In the genomic region with DNA sequence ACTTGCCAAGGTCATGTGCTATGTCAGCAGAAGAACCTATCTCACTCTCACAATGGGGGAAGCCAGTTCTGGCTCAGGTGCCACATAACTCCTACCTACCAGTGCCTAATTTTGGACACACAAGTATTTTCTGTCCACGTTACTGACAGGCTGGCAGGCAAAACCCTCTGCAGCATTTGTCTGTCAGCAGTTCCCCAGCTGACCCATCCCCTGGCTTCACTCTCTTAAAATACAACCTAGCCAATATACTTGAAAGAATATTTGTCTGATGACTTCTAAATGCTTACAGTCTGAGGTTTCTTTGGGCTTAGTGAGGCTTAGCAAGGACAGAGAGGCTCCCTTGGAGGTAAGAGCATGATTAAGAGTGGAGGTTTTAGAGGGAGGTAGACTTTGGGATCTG, we compare ENCODE assay signal across 31 cellular contexts. TPM values are rescaled to one million over a fixed set of nuclear protein-coding genes. Genes with fewer than 3 reads are reported as not detected.
A peak's percentile ranks its signal among the peaks of the same experiment; 100 is the strongest.
DNase-seq lines count a peak whose midpoint lies in the region; ATAC-seq, FAIRE-seq and TF ChIP-seq lines count a peak whose summit lies in the region.
"Had no signal": no experiment of that assay in that cellular context is flagged by ENCODE, and none has a peak within 500 bp of the region (broad histone marks: within the 10 kb centered on the region; RNA-seq: fewer than 3 reads in every experiment).

No MANE protein-coding gene starts in this region.

- intact Hi-C loops in heart right ventricle (cut with DNase I) (no loop called here), HepG2 (cut with micrococcal nuclease; ENCODE audit: unreplicated experiment) (no loop called here)

- no peak for TF ChIP-seq POLR2A in HepG2 (IDR thresholded peaks at IDR 0.05; ENCODE audit: insufficient read depth in 1 of 2, low read depth in 2 of 2, low read length in 2 of 2)

- H3K9me3 ChIP-seq in heart right ventricle = no peaks in the 10 kb centered on the region
- no peaks in the 10 kb centered on the region for H3K9me3 ChIP-seq in osteoblast (ENCODE audit: low read depth, low read length)
- H3K9me3 ChIP-seq in HepG2 (ENCODE audit: low read length) = no peaks in the 10 kb centered on the region
- H3K9me3 ChIP-seq: BLaER1 treated with 17β-estradiol and CSF1 and Interleukin-3, amounts not matched to agents 10 nM and 100 nM; esophagus muscularis mucosa; ovary; SJCRH30 had no signal

- no peak for TF ChIP-seq CTCF in heart right ventricle (IDR thresholded peaks at IDR 0.05)
- TF ChIP-seq CTCF in osteoblast (IDR thresholded peaks at IDR 0.05; ENCODE audit: extremely low read depth, low read depth, low read length) = no peak
- no peak for TF ChIP-seq CTCF in HepG2 (CRISPR knock-in tag; IDR thresholded peaks at IDR 0.05)

- H3K4me2 ChIP-seq in osteoblast (ENCODE audit: insufficient read depth, low read length) (no peak overlapping the region), HepG2 (ENCODE audit: low read depth, low read length) (no peak overlapping the region)
- H3K4me2 ChIP-seq: KMS-11 had no signal

- BruUV-seq in HepG2 (replicated peaks; lab: Mats Ljungman, UMichigan) = no TSS peak

- H3K27me3 ChIP-seq in heart right ventricle (no peaks in the 10 kb centered on the region), osteoblast (ENCODE audit: insufficient read depth, low read length) (no peaks in the 10 kb centered on the region), HepG2 (ENCODE audit: control insufficient read depth in 1 of 2, insufficient read depth in 2 of 2, low read length in 2 of 2) (no peaks in the 10 kb centered on the region)
- H3K27me3 ChIP-seq: BLaER1 treated with 17β-estradiol and CSF1 and Interleukin-3, amounts not matched to agents 10 nM and 100 nM; esophagus muscularis mucosa; ovary; SJCRH30 had no signal

- DNase-seq in CD1c-positive myeloid dendritic cell (ENCODE audit: extremely low spot score) = peak; percentile 44
- DNase-seq in RPMI8226 = peak; percentile 92
- peak in 1 of 2 donors; percentile 57 for DNase-seq in heart right ventricle
- DNase-seq in osteoblast (ENCODE audit: insufficient read length, low spot score, missing footprints) = peak; percentile 14
- DNase-seq in stimulated activated CD4-positive, alpha-beta T cell treated with anti-CD3 and anti-CD28 coated beads, Interleukin-2, amount 100 ng/mL, for 48 hours = no peak
- DNase-seq in HepG2 (ENCODE audit: low spot score) = no peak
- no peak for DNase-seq in frontal cortex (ENCODE audit: low spot score in 2 of 2)
- DNase-seq in HCEC 1CT = no peak
- DNase-seq: activated effector memory CD4-positive, alpha-beta T cell treated with anti-CD3 and anti-CD28 coated beads, Interleukin-2, amount 50 U/mL, for 16 hours; activated naive CD8-positive, alpha-beta T cell treated with anti-CD3 and anti-CD28 coated beads, Interleukin-2, amount 10 ng/mL, durations not matched to agents 7 days and 5 days; activated T-cell treated with anti-CD3 and anti-CD28 coated beads for 4 hours; central memory CD4-positive, alpha-beta T cell; dermis blood vessel endothelial cell; DMS79; foreskin melanocyte; GDM1; NCI-H1694 treated with DMSO at 0.1 percent for 48 hours; NCI-H2171; NCI-H510A treated with DMSO at 0.1 percent for 48 hours; nephron progenitor cell; NK-92 treated with Interleukin-12 subunit alpha and Interleukin-12 subunit beta, amount 100 ng/mL, for 24 hours; ovary; SJCRH30; stimulated activated CD4-positive, alpha-beta T cell treated with anti-CD3 and anti-CD28 coated beads, Interleukin-4, amount 100 ng/mL, for 4 hours had no signal

- FAIRE-seq in HepG2 (lab: Jason Lieb, UNC) (no peak), frontal cortex (lab: Jason Lieb, UNC) (no peak)
- FAIRE-seq: astrocyte, HTR-8/SVneo had no signal

- TF ChIP-seq EP300 in HepG2 (IDR thresholded peaks at IDR 0.05; ENCODE audit: low read depth in 2 of 2, low read length in 2 of 2) (no peak), HepG2 (CRISPR knock-in tag; IDR thresholded peaks at IDR 0.05; ENCODE audit: borderline replicate concordance) (no peak)

- H3K27ac ChIP-seq in heart right ventricle = peak overlapping the region in 9 of 10 donors; percentile 40 to 85 (median 80)
- H3K27ac ChIP-seq in osteoblast (ENCODE audit: low read depth, low read length) = no peak overlapping the region
- no peak overlapping the region for H3K27ac ChIP-seq in HepG2 (ENCODE audit: extremely low read length, insufficient read depth, low read length)
- H3K27ac ChIP-seq: BLaER1 treated with 17β-estradiol and CSF1 and Interleukin-3, amounts not matched to agents 10 nM and 100 nM; esophagus muscularis mucosa; KMS-11; ovary; SJCRH30 had no signal

- WGBS in heart right ventricle, 2 donors = 39 to 67% methylated on average over 1 of the region's 1 CpG
- WGBS in HepG2 (ENCODE audit: low lambda C conversion rate) = 87% methylated on average over 1 of the region's 1 CpG

- in situ Hi-C loops in HepG2 (cut with HindIII; ENCODE audit: extremely low pct_ligation_motif_present, low pct_unique_long_range_greater_than_20kb) = no loop called here

- no peak overlapping the region for H2AFZ ChIP-seq in osteoblast (ENCODE audit: low read length)
- no peak overlapping the region for H2AFZ ChIP-seq in HepG2 (ENCODE audit: low read length)

- H3K4me3 ChIP-seq in heart right ventricle (no peak overlapping the region), osteoblast (ENCODE audit: insufficient read depth, low read length) (no peak overlapping the region), HepG2 (replicated peaks in 1 of 3; ENCODE audit: insufficient read depth in 1 of 3, low read depth in 2 of 3, low read length in 3 of 3) (no peak overlapping the region)
- H3K4me3 ChIP-seq: BLaER1 treated with 17β-estradiol and CSF1 and Interleukin-3, amounts not matched to agents 10 nM and 100 nM; esophagus muscularis mucosa; ovary; SJCRH30 had no signal

- no peaks in the 10 kb centered on the region for H4K20me1 ChIP-seq in osteoblast (ENCODE audit: insufficient read depth, low read length)
- no peaks in the 10 kb centered on the region for H4K20me1 ChIP-seq in HepG2 (ENCODE audit: insufficient read depth, low read length)

- POLR2A ChIA-PET in HepG2 (lab: Yijun Ruan, JAX) = no interaction called here

- CTCF ChIA-PET in HepG2 (lab: Yijun Ruan, JAX; ENCODE audit: low intra/inter-chr PET ratio, low total read pairs) = no interaction called here

- peaks cover 0 to 89% (median 12%) of the 10 kb centered on the region in 9 donors for H3K36me3 ChIP-seq in heart right ventricle
- peaks cover 62% of the 10 kb centered on the region for H3K36me3 ChIP-seq in osteoblast (ENCODE audit: insufficient read depth, low read length)
- H3K36me3 ChIP-seq in HepG2 (replicated peaks in 1 of 2; ENCODE audit: control insufficient read depth in 1 of 2, insufficient read depth in 2 of 2, low read length in 2 of 2) = peaks cover 23 to 80% of the 10 kb centered on the region in 2 experiments
- H3K36me3 ChIP-seq: ovary had no signal

- H3K9ac ChIP-seq in HepG2 (ENCODE audit: insufficient read depth, low read depth, low read length) = no peak overlapping the region
- H3K9ac ChIP-seq: BLaER1 treated with 17β-estradiol and CSF1 and Interleukin-3, amounts not matched to agents 10 nM and 100 nM; KMS-11 had no signal

- peaks cover 0 to 42% (median 23%) of the 10 kb centered on the region in 9 donors for H3K4me1 ChIP-seq in heart right ventricle
- peaks cover 4% of the 10 kb centered on the region for H3K4me1 ChIP-seq in osteoblast (ENCODE audit: insufficient read depth, low read length)
- no peaks in the 10 kb centered on the region for H3K4me1 ChIP-seq in HepG2 (ENCODE audit: insufficient read depth, low read length)
- H3K4me1 ChIP-seq: SJCRH30 had no signal

- no peak for TF ChIP-seq RAD21 in HepG2 (CRISPR knock-in tag; IDR thresholded peaks at IDR 0.05)

- H3K79me2 ChIP-seq in osteoblast (ENCODE audit: insufficient read depth, low read length) (no peaks in the 10 kb centered on the region), HepG2 (ENCODE audit: insufficient read depth, low read length) (no peaks in the 10 kb centered on the region)

- ATAC-seq in heart right ventricle (peak; percentile 50 to 87 (median 78)), HepG2 (no peak)
- ATAC-seq: Panc1; stimulated activated memory B cell treated with anti-CD40 and anti-IgM and Interleukin-4, amounts not matched to agents 10 μg/mL and 1 μg/mL and 100 μg/mL, for 72 hours had no signal

RNA-seq across cellular contexts. Expression of a gene that starts 15.5 kb away (rescaled TPM):
- total RNA-seq in heart right ventricle (10 to 100 TPM; 20.0 to 33.2 (median 24.7) TPM), osteoblast (54.6 and 58.3 TPM in 2 replicates), HepG2 (2016; rRNA removed; fragmentation: Illumina TruSeq; extraction: Trizol) (102 and 107 TPM in 2 replicates), frontal cortex (29.3 TPM)
- polyA plus RNA-seq in heart right ventricle (10 to 100 TPM; 30.6 to 60.4 TPM), HepG2 (2011; rRNA removed) (74.1 and 80.1 TPM in 2 replicates)
- 24.0 and 24.9 TPM in 2 replicates for total RNA-seq in HepG2 (2016; cell fraction: cytosol; rRNA removed; fragmentation: Illumina TruSeq; extraction: Trizol; ENCODE audit: low read depth)
- total RNA-seq in HepG2 (2016; cell fraction: insoluble cytoplasmic fraction; rRNA removed; fragmentation: Illumina TruSeq; extraction: Trizol) = 101 and 108 TPM in 2 replicates
- total RNA-seq in HepG2 (2016; cell fraction: membrane; rRNA removed; fragmentation: Illumina TruSeq; extraction: Trizol) = 34.7 and 36.9 TPM in 2 replicates
- total RNA-seq in HepG2 (2016; cell fraction: nucleus; rRNA removed; fragmentation: Illumina TruSeq; extraction: Trizol) = 65.3 and 66.8 TPM in 2 replicates
- 61.4 and 72.0 TPM in 2 replicates for polyA plus RNA-seq in HepG2 (2011; cell fraction: cytosol; rRNA removed)
- polyA plus RNA-seq in HepG2 (2011; cell fraction: nucleus; rRNA removed) = 134 and 148 TPM in 2 replicates
- 34.1 and 41.6 TPM in 2 replicates for polyA plus RNA-seq in HepG2 (2012)
- polyA plus RNA-seq in HepG2 (2016; cell fraction: cytosol; fragmentation: Illumina TruSeq; extraction: Trizol; ENCODE audit: low read depth) = 19.2 and 19.4 TPM in 2 replicates
- 102 and 104 TPM in 2 replicates for polyA plus RNA-seq in HepG2 (2016; cell fraction: insoluble cytoplasmic fraction; fragmentation: Illumina TruSeq; extraction: Trizol; ENCODE audit: low read depth)
- 24.4 and 27.0 TPM in 2 replicates for polyA plus RNA-seq in HepG2 (2016; cell fraction: membrane; fragmentation: Illumina TruSeq; extraction: Trizol; ENCODE audit: low read depth)
- polyA plus RNA-seq in HepG2 (2016; cell fraction: nucleus; fragmentation: Illumina TruSeq; extraction: Trizol; ENCODE audit: insufficient read depth, low read depth) = 106 and 116 TPM in 2 replicates
- 86.0 and 125 TPM in 2 replicates for polyA minus RNA-seq in HepG2 (2011; rRNA and poly(A)+ RNA removed; ENCODE audit: low replicate concordance)
- 23.0 and 28.1 TPM in 2 replicates for polyA minus RNA-seq in HepG2 (2011; cell fraction: cytosol; rRNA and poly(A)+ RNA removed)
- 65.4 and 67.3 TPM in 2 replicates for polyA minus RNA-seq in HepG2 (2011; cell fraction: nucleus; rRNA and poly(A)+ RNA removed)

RNA-seq across cellular contexts. Expression of a gene that starts 15.5 kb away (rescaled TPM):
- 100 to 1,000 TPM; 117 to 318 (median 182) TPM for total RNA-seq in heart right ventricle
- polyA plus RNA-seq in heart right ventricle = 100 to 1,000 TPM in 1 of 2 donors, 10 to 100 TPM in 1; 22.1 to 962 TPM
- 0.29 and 0.36 TPM in 2 replicates for total RNA-seq in osteoblast
- total RNA-seq in HepG2 (2016; rRNA removed; fragmentation: Illumina TruSeq; extraction: Trizol) = 0.18 and 0.20 TPM in 2 replicates
- 0.20 TPM in 1 of 2 replicates, not detected in the other for total RNA-seq in HepG2 (2016; cell fraction: cytosol; rRNA removed; fragmentation: Illumina TruSeq; extraction: Trizol; ENCODE audit: low read depth)
- 0.19 TPM in 1 of 2 replicates, not detected in the other for total RNA-seq in HepG2 (2016; cell fraction: insoluble cytoplasmic fraction; rRNA removed; fragmentation: Illumina TruSeq; extraction: Trizol)
- 0.14 and 0.25 TPM in 2 replicates for total RNA-seq in HepG2 (2016; cell fraction: membrane; rRNA removed; fragmentation: Illumina TruSeq; extraction: Trizol)
- total RNA-seq in HepG2 (2016; cell fraction: nucleus; rRNA removed; fragmentation: Illumina TruSeq; extraction: Trizol) = 0.50 and 0.93 TPM in 2 replicates
- polyA plus RNA-seq in HepG2 (2011; rRNA removed) = 0.05 and 0.17 TPM in 2 replicates
- 0.03 and 0.04 TPM in 2 replicates for polyA plus RNA-seq in HepG2 (2011; cell fraction: cytosol; rRNA removed)
- polyA plus RNA-seq in HepG2 (2011; cell fraction: nucleus; rRNA removed) = 0.80 and 0.90 TPM in 2 replicates
- 0.51 and 0.55 TPM in 2 replicates for polyA plus RNA-seq in HepG2 (2012)
- 0.02 and 0.24 TPM in 2 replicates for polyA plus RNA-seq in HepG2 (2016; cell fraction: cytosol; fragmentation: Illumina TruSeq; extraction: Trizol; ENCODE audit: low read depth)
- 0.23 and 0.37 TPM in 2 replicates for polyA plus RNA-seq in HepG2 (2016; cell fraction: insoluble cytoplasmic fraction; fragmentation: Illumina TruSeq; extraction: Trizol; ENCODE audit: low read depth)
- polyA plus RNA-seq in HepG2 (2016; cell fraction: membrane; fragmentation: Illumina TruSeq; extraction: Trizol; ENCODE audit: low read depth) = 0.21 and 0.32 TPM in 2 replicates
- polyA plus RNA-seq in HepG2 (2016; cell fraction: nucleus; fragmentation: Illumina TruSeq; extraction: Trizol; ENCODE audit: insufficient read depth, low read depth) = 0.96 and 2.1 TPM in 2 replicates
- polyA minus RNA-seq in HepG2 (2011; rRNA and poly(A)+ RNA removed; ENCODE audit: low replicate concordance) = 0.09 TPM in 1 of 2 replicates, not detected in the other
- not detected in 2 replicates for polyA minus RNA-seq in HepG2 (2011; cell fraction: cytosol; rRNA and poly(A)+ RNA removed)
- polyA minus RNA-seq in HepG2 (2011; cell fraction: nucleus; rRNA and poly(A)+ RNA removed) = 0.13 and 0.50 TPM in 2 replicates
- total RNA-seq in frontal cortex = not detected

Comparison
In these comparisons a context has a peak if more than half of its experiments do, and no peak if none do; other contexts are left out.
1. DNase-seq: peak in CD1c-positive myeloid dendritic cell (single experiment), RPMI8226 (single experiment) and osteoblast (single experiment); none in stimulated activated CD4-positive, alpha-beta T cell treated with anti-CD3 and anti-CD28 coated beads, Interleukin-2, amount 100 ng/mL, for 48 hours (0 of 2), HepG2 (single experiment), frontal cortex (0 of 2) and HCEC 1CT (single experiment).
2. H3K27ac ChIP-seq: peak in heart right ventricle (9 of 10); none in osteoblast (single experiment) and HepG2 (single experiment).
3. RNA of a gene that starts 15.5 kb away (total RNA-seq): 117 to 318 TPM in heart right ventricle; 0.29 to 0.36 TPM in osteoblast, 0.14 to 0.93 TPM in HepG2 and not detected in frontal cortex (single experiment); every median in the first group is over 10 times any median in the second.